In the genomic region with DNA sequence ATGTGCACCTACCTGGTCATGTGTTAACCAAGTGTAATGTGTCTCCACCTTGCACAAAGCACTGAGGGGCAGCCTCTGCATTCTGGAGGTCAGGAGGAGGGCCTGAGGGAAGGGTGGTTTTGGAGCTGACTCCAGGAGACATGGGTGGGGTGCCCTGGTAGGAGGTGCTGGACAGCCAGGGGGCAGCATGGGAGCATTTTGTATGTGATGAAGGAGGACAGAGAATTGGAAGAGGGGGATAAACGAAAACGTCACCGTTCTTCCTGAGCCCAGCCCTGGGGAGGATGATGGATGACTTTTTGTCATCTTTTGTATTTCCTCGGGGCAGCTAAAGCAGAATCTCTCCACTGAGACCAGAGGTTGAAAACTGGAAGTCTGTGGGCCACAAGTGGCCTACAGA, we compare ENCODE assay signal across 10 cellular contexts.
A peak's percentile ranks its signal among the peaks of the same experiment; 100 is the strongest.
DNase-seq lines count a peak whose midpoint lies in the region; ATAC-seq and TF ChIP-seq lines count a peak whose summit lies in the region.
"Had no signal": no experiment of that assay in that cellular context is flagged by ENCODE, and none has a peak within 500 bp of the region (broad histone marks: within the 10 kb centered on the region; RNA-seq: fewer than 3 reads in every experiment).

No MANE protein-coding gene starts in this region.

- no peaks in the 10 kb centered on the region for H3K4me1 ChIP-seq in SJSA1 (replicated peaks)
- H3K4me1 ChIP-seq: body of pancreas had no signal

- no peaks in the 10 kb centered on the region for H3K9me3 ChIP-seq in SJSA1 (replicated peaks)
- H3K9me3 ChIP-seq: body of pancreas had no signal

- intact Hi-C loops in activated naive CD4-positive, alpha-beta T cell treated with anti-CD3 and anti-CD28 coated beads for 36 hours (cut with micrococcal nuclease): no loop called here
- intact Hi-C loops in left cardiac atrium (cut with DNase I): no loop called here

- DNase-seq in activated naive CD4-positive, alpha-beta T cell treated with anti-CD3 and anti-CD28 coated beads for 36 hours: peak; percentile 12
- no peak for DNase-seq in activated naive CD4-positive, alpha-beta T cell treated with anti-CD3 and anti-CD28 coated beads, Interleukin-2, amount 50 U/mL, for 72 hours (ENCODE audit: low spot score in 2 of 2)
- DNase-seq in SJSA1 (ENCODE audit: low read depth in 1 of 2, low spot score in 2 of 2) (peak; percentile 32 to 52), left cardiac atrium (peak; percentile 41), type B pancreatic cell (ENCODE audit: extremely low spot score, unreplicated experiment) (no peak), SKM-1 treated with dmso at 0.1 percent for 144 hours (lab: John Stamatoyannopoulos, UW; ENCODE audit: unreplicated experiment) (no peak)
- DNase-seq: activated B cell treated with CpG ODN at 0.5 μM for 24 hours had no signal

- no peaks in the 10 kb centered on the region for H3K27me3 Mint-ChIP-seq in activated naive CD4-positive, alpha-beta T cell treated with anti-CD3 and anti-CD28 coated beads for 36 hours (ENCODE audit: low read depth)
- H3K27me3 Mint-ChIP-seq in type B pancreatic cell: no peaks in the 10 kb centered on the region
- H3K27me3 Mint-ChIP-seq: activated B cell treated with CpG ODN at 0.5 μM for 24 hours had no signal

- no peak overlapping the region for H3K4me3 ChIP-seq in SJSA1
- H3K4me3 ChIP-seq: body of pancreas had no signal

- H3K36me3 Mint-ChIP-seq in activated naive CD4-positive, alpha-beta T cell treated with anti-CD3 and anti-CD28 coated beads for 36 hours (ENCODE audit: low read depth): peaks cover 12% of the 10 kb centered on the region
- peaks cover 0 to 13% of the 10 kb centered on the region in 2 donors for H3K36me3 Mint-ChIP-seq in activated naive CD4-positive, alpha-beta T cell treated with anti-CD3 and anti-CD28 coated beads, Interleukin-2, amount 50 U/mL, for 72 hours
- peaks cover 3% of the 10 kb centered on the region for H3K36me3 Mint-ChIP-seq in type B pancreatic cell

- H3K27ac ChIP-seq in SJSA1: no peak overlapping the region
- H3K27ac ChIP-seq: body of pancreas had no signal

- H3K36me3 ChIP-seq in SJSA1: 0 out of 2 replicates have a peak, but pooled peaks cover 3% of the 10 kb centered on the region

- no peak overlapping the region for H3K27ac Mint-ChIP-seq in activated naive CD4-positive, alpha-beta T cell treated with anti-CD3 and anti-CD28 coated beads for 36 hours
- H3K27ac Mint-ChIP-seq in activated naive CD4-positive, alpha-beta T cell treated with anti-CD3 and anti-CD28 coated beads, Interleukin-2, amount 50 U/mL, for 72 hours: no peak overlapping the region
- H3K27ac Mint-ChIP-seq in type B pancreatic cell: peak overlapping the region; percentile 46
- H3K27ac Mint-ChIP-seq: activated B cell treated with CpG ODN at 0.5 μM for 24 hours had no signal

- H3K4me3 Mint-ChIP-seq in activated naive CD4-positive, alpha-beta T cell treated with anti-CD3 and anti-CD28 coated beads for 36 hours: no peak overlapping the region
- no peak overlapping the region for H3K4me3 Mint-ChIP-seq in type B pancreatic cell
- H3K4me3 Mint-ChIP-seq: activated B cell treated with CpG ODN at 0.5 μM for 24 hours had no signal

- ATAC-seq in activated naive CD4-positive, alpha-beta T cell treated with anti-CD3 and anti-CD28 coated beads, Interleukin-2, amount 50 U/mL, for 72 hours: no peak
- peak in 1 of 2 donors; percentile 53 for ATAC-seq in left cardiac atrium
- ATAC-seq in GM18505 (IDR thresholded peaks at IDR 0.05; ENCODE audit: unreplicated experiment): no peak
- ATAC-seq in HG03159 (IDR thresholded peaks at IDR 0.05; ENCODE audit: unreplicated experiment): no peak
- ATAC-seq: body of pancreas had no signal

- no peak for TF ChIP-seq POLR2A in GM18505 (IDR thresholded peaks at IDR 0.05; ENCODE audit: borderline replicate concordance, extremely low read depth, insufficient read depth, insufficient read length)

- TF ChIP-seq CTCF in type B pancreatic cell (conservative IDR thresholded peaks at IDR 0.05): peak; percentile 62

- H3K9me3 Mint-ChIP-seq in activated naive CD4-positive, alpha-beta T cell treated with anti-CD3 and anti-CD28 coated beads for 36 hours: no peaks in the 10 kb centered on the region
- no peaks in the 10 kb centered on the region for H3K9me3 Mint-ChIP-seq in activated naive CD4-positive, alpha-beta T cell treated with anti-CD3 and anti-CD28 coated beads, Interleukin-2, amount 50 U/mL, for 72 hours
- H3K9me3 Mint-ChIP-seq in type B pancreatic cell: peaks cover 9% of the 10 kb centered on the region

- CTCF ChIA-PET in activated naive CD4-positive, alpha-beta T cell treated with anti-CD3 and anti-CD28 coated beads for 36 hours (lab: Charles Lee): no interaction called here

- H3K4me1 Mint-ChIP-seq in activated naive CD4-positive, alpha-beta T cell treated with anti-CD3 and anti-CD28 coated beads for 36 hours (ENCODE audit: low read depth): no peaks in the 10 kb centered on the region
- peaks cover 11% of the 10 kb centered on the region for H3K4me1 Mint-ChIP-seq in type B pancreatic cell (ENCODE audit: unreplicated experiment)
- H3K4me1 Mint-ChIP-seq: activated B cell treated with CpG ODN at 0.5 μM for 24 hours had no signal

- no peaks in the 10 kb centered on the region for H3K27me3 ChIP-seq in SJSA1 (replicated peaks)
- H3K27me3 ChIP-seq: body of pancreas had no signal

Comparison
In these comparisons a context has a peak if more than half of its experiments do, and no peak if none do; other contexts are left out.
1. DNase-seq: peak in activated naive CD4-positive, alpha-beta T cell treated with anti-CD3 and anti-CD28 coated beads for 36 hours (single experiment), SJSA1 (2 of 2) and left cardiac atrium (single experiment); none in activated naive CD4-positive, alpha-beta T cell treated with anti-CD3 and anti-CD28 coated beads, Interleukin-2, amount 50 U/mL, for 72 hours (0 of 2), type B pancreatic cell (single experiment) and SKM-1 treated with dmso at 0.1 percent for 144 hours (single experiment).